ENCODE assay signal across 1 cellular context in genomic region chr7:12674861-12675260, GRCh38.
TF ChIP-seq lines count a peak whose summit lies in the region.

No MANE protein-coding gene starts in this region.

TF ChIP-seq in HepG2, 621 proteins besides CTCF, POLR2A, EP300 and RAD21 (continued from another document):
- TF ChIP-seq, protein P1, sequence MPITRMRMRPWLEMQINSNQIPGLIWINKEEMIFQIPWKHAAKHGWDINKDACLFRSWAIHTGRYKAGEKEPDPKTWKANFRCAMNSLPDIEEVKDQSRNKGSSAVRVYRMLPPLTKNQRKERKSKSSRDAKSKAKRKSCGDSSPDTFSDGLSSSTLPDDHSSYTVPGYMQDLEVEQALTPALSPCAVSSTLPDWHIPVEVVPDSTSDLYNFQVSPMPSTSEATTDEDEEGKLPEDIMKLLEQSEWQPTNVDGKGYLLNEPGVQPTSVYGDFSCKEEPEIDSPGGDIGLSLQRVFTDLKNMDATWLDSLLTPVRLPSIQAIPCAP (CRISPR knock-in tag; IDR thresholded peaks at IDR 0.05; ENCODE audit: low read depth) = no peak
- TF ChIP-seq MEF2D (CRISPR knock-in tag; IDR thresholded peaks at IDR 0.05) = no peak
- TF ChIP-seq FOXJ3 (CRISPR knock-in tag; IDR thresholded peaks at IDR 0.05; ENCODE audit: borderline replicate concordance) = peak; percentile 39; the same call in 1 of the 2 replicates
- TF ChIP-seq, protein P2, sequence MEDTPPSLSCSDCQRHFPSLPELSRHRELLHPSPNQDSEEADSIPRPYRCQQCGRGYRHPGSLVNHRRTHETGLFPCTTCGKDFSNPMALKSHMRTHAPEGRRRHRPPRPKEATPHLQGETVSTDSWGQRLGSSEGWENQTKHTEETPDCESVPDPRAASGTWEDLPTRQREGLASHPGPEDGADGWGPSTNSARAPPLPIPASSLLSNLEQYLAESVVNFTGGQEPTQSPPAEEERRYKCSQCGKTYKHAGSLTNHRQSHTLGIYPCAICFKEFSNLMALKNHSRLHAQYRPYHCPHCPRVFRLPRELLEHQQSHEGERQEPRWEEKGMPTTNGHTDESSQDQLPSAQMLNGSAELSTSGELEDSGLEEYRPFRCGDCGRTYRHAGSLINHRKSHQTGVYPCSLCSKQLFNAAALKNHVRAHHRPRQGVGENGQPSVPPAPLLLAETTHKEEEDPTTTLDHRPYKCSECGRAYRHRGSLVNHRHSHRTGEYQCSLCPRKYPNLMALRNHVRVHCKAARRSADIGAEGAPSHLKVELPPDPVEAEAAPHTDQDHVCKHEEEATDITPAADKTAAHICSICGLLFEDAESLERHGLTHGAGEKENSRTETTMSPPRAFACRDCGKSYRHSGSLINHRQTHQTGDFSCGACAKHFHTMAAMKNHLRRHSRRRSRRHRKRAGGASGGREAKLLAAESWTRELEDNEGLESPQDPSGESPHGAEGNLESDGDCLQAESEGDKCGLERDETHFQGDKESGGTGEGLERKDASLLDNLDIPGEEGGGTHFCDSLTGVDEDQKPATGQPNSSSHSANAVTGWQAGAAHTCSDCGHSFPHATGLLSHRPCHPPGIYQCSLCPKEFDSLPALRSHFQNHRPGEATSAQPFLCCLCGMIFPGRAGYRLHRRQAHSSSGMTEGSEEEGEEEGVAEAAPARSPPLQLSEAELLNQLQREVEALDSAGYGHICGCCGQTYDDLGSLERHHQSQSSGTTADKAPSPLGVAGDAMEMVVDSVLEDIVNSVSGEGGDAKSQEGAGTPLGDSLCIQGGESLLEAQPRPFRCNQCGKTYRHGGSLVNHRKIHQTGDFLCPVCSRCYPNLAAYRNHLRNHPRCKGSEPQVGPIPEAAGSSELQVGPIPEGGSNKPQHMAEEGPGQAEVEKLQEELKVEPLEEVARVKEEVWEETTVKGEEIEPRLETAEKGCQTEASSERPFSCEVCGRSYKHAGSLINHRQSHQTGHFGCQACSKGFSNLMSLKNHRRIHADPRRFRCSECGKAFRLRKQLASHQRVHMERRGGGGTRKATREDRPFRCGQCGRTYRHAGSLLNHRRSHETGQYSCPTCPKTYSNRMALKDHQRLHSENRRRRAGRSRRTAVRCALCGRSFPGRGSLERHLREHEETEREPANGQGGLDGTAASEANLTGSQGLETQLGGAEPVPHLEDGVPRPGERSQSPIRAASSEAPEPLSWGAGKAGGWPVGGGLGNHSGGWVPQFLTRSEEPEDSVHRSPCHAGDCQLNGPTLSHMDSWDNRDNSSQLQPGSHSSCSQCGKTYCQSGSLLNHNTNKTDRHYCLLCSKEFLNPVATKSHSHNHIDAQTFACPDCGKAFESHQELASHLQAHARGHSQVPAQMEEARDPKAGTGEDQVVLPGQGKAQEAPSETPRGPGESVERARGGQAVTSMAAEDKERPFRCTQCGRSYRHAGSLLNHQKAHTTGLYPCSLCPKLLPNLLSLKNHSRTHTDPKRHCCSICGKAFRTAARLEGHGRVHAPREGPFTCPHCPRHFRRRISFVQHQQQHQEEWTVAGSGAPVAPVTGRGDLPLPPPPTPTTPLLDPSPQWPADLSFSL (CRISPR knock-in tag; IDR thresholded peaks at IDR 0.05) = 0 out of 2 replicates have a peak, but pooled peaks have one; percentile 44
- TF ChIP-seq RFX3 (CRISPR knock-in tag; IDR thresholded peaks at IDR 0.05) = no peak
- TF ChIP-seq ERF (CRISPR knock-in tag; IDR thresholded peaks at IDR 0.05) = 0 out of 2 replicates have a peak, but pooled peaks have one; percentile 37
- peak; percentile 22; the same call in 1 of the 2 replicates for TF ChIP-seq SAP130 (CRISPR knock-in tag; IDR thresholded peaks at IDR 0.05; ENCODE audit: low read depth)
- TF ChIP-seq, protein P3, sequence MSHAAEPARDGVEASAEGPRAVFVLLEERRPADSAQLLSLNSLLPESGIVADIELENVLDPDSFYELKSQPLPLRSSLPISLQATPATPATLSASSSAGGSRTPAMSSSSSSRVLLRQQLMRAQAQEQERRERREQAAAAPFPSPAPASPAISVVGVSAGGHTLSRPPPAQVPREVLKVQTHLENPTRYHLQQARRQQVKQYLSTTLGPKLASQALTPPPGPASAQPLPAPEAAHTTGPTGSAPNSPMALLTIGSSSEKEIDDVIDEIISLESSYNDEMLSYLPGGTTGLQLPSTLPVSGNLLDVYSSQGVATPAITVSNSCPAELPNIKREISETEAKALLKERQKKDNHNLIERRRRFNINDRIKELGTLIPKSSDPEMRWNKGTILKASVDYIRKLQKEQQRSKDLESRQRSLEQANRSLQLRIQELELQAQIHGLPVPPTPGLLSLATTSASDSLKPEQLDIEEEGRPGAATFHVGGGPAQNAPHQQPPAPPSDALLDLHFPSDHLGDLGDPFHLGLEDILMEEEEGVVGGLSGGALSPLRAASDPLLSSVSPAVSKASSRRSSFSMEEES (CRISPR knock-in tag; IDR thresholded peaks at IDR 0.05) = 0 out of 2 replicates have a peak, but pooled peaks have one; percentile 36
- TF ChIP-seq ZNF644 (CRISPR knock-in tag; IDR thresholded peaks at IDR 0.05; ENCODE audit: low read depth) = peak; percentile 59; the same call in 1 of the 2 replicates
- peak; percentile 54; the same call in 1 of the 2 replicates for TF ChIP-seq FOXA3 (CRISPR knock-in tag; IDR thresholded peaks at IDR 0.05)
- TF ChIP-seq SMC3 (IDR thresholded peaks at IDR 0.05; ENCODE audit: low read length) = peak; percentile 81
- peak; percentile 62; the same call in 1 of the 2 replicates for TF ChIP-seq HMG20A (CRISPR knock-in tag; IDR thresholded peaks at IDR 0.05; ENCODE audit: borderline replicate concordance)
- TF ChIP-seq ZMYM4 (CRISPR knock-in tag; IDR thresholded peaks at IDR 0.05) = 0 out of 2 replicates have a peak, but pooled peaks have one; percentile 39
- 0 out of 4 replicates have a peak, but pooled peaks of 1 of the 2 experiments have one; percentile 40 for TF ChIP-seq KLF16 (CRISPR knock-in tag; IDR thresholded peaks at IDR 0.05)
- peak; percentile 51 for TF ChIP-seq TCF7 (IDR thresholded peaks at IDR 0.05; ENCODE audit: low read depth)
- 0 out of 2 replicates have a peak, but pooled peaks have one; percentile 39 for TF ChIP-seq ZNF614 (CRISPR knock-in tag; IDR thresholded peaks at IDR 0.05; ENCODE audit: borderline replicate concordance)
- TF ChIP-seq TBP (CRISPR knock-in tag; IDR thresholded peaks at IDR 0.05) = no peak
- 0 out of 2 replicates have a peak, but pooled peaks have one; percentile 40 for TF ChIP-seq KAT8 (CRISPR knock-in tag; IDR thresholded peaks at IDR 0.05)
- TF ChIP-seq TEAD3 (CRISPR knock-in tag; optimal IDR thresholded peaks at IDR 0.05; ENCODE audit: borderline replicate concordance) = peak; percentile 42
- TF ChIP-seq ELF3 (CRISPR knock-in tag; IDR thresholded peaks at IDR 0.05) = peak; percentile 50; the same call in 1 of the 2 replicates
- TF ChIP-seq SOX13 (IDR thresholded peaks at IDR 0.05) = no peak
- peak in 1 of 2 experiments; percentile 41; a peak in 1 of 4 replicates for TF ChIP-seq SOX13 (CRISPR knock-in tag; conservative IDR thresholded peaks at IDR 0.05 in 1 of 2, IDR thresholded peaks at IDR 0.05 in 1 of 2)
- peak; percentile 47; the same call in 1 of the 2 replicates for TF ChIP-seq YEATS2 (CRISPR knock-in tag; IDR thresholded peaks at IDR 0.05; ENCODE audit: borderline replicate concordance)
- TF ChIP-seq MED8 (CRISPR knock-in tag; IDR thresholded peaks at IDR 0.05; ENCODE audit: insufficient replicate concordance) = no peak
- no peak for TF ChIP-seq PHF5A (CRISPR knock-in tag; IDR thresholded peaks at IDR 0.05; ENCODE audit: low read depth, unreplicated experiment)
- peak; percentile 49 for TF ChIP-seq ARID3A (IDR thresholded peaks at IDR 0.05; ENCODE audit: low read depth, low read length)
- TF ChIP-seq CEBPB (IDR thresholded peaks at IDR 0.05; ENCODE audit: borderline replicate concordance, low read depth, low read length) = peak; percentile 78
- TF ChIP-seq SMAD3 (CRISPR knock-in tag; IDR thresholded peaks at IDR 0.05) = 0 out of 2 replicates have a peak, but pooled peaks have one; percentile 34
- peak; percentile 59; the same call in 1 of the 2 replicates for TF ChIP-seq FOXK1 (CRISPR knock-in tag; IDR thresholded peaks at IDR 0.05; ENCODE audit: borderline replicate concordance, low read depth)
- TF ChIP-seq, protein P4, sequence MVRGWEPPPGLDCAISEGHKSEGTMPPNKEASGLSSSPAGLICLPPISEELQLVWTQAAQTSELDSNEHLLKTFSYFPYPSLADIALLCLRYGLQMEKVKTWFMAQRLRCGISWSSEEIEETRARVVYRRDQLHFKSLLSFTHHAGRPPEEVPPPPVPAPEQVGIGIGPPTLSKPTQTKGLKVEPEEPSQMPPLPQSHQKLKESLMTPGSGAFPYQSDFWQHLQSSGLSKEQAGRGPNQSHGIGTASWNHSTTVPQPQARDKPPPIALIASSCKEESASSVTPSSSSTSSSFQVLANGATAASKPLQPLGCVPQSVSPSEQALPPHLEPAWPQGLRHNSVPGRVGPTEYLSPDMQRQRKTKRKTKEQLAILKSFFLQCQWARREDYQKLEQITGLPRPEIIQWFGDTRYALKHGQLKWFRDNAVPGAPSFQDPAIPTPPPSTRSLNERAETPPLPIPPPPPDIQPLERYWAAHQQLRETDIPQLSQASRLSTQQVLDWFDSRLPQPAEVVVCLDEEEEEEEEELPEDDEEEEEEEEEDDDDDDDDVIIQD (CRISPR knock-in tag; IDR thresholded peaks at IDR 0.05; ENCODE audit: low read depth) = peak; percentile 52; the same call in 1 of the 2 replicates
- TF ChIP-seq, protein P5, sequence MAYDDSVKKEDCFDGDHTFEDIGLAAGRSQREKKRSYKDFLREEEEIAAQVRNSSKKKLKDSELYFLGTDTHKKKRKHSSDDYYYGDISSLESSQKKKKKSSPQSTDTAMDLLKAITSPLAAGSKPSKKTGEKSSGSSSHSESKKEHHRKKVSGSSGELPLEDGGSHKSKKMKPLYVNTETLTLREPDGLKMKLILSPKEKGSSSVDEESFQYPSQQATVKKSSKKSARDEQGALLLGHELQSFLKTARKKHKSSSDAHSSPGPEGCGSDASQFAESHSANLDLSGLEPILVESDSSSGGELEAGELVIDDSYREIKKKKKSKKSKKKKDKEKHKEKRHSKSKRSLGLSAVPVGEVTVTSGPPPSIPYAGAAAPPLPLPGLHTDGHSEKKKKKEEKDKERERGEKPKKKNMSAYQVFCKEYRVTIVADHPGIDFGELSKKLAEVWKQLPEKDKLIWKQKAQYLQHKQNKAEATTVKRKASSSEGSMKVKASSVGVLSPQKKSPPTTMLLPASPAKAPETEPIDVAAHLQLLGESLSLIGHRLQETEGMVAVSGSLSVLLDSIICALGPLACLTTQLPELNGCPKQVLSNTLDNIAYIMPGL (CRISPR knock-in tag; IDR thresholded peaks at IDR 0.05; ENCODE audit: borderline replicate concordance in 1 of 2, low read depth in 1 of 2) = peak in 1 of 2 experiments; percentile 56; a peak in 1 of 4 replicates
- TF ChIP-seq ZNF138 (CRISPR knock-in tag; IDR thresholded peaks at IDR 0.05; ENCODE audit: low read depth) = no peak
- TF ChIP-seq HNF4A (CRISPR knock-in tag; IDR thresholded peaks at IDR 0.05) = peak; percentile 13; the same call in 1 of the 2 replicates
- peak; percentile 62 for TF ChIP-seq BCL6 (CRISPR knock-in tag; IDR thresholded peaks at IDR 0.05)
- TF ChIP-seq THAP11 (CRISPR knock-in tag; IDR thresholded peaks at IDR 0.05) = peak; percentile 36; the same call in 1 of the 2 replicates
- TF ChIP-seq, protein P6, sequence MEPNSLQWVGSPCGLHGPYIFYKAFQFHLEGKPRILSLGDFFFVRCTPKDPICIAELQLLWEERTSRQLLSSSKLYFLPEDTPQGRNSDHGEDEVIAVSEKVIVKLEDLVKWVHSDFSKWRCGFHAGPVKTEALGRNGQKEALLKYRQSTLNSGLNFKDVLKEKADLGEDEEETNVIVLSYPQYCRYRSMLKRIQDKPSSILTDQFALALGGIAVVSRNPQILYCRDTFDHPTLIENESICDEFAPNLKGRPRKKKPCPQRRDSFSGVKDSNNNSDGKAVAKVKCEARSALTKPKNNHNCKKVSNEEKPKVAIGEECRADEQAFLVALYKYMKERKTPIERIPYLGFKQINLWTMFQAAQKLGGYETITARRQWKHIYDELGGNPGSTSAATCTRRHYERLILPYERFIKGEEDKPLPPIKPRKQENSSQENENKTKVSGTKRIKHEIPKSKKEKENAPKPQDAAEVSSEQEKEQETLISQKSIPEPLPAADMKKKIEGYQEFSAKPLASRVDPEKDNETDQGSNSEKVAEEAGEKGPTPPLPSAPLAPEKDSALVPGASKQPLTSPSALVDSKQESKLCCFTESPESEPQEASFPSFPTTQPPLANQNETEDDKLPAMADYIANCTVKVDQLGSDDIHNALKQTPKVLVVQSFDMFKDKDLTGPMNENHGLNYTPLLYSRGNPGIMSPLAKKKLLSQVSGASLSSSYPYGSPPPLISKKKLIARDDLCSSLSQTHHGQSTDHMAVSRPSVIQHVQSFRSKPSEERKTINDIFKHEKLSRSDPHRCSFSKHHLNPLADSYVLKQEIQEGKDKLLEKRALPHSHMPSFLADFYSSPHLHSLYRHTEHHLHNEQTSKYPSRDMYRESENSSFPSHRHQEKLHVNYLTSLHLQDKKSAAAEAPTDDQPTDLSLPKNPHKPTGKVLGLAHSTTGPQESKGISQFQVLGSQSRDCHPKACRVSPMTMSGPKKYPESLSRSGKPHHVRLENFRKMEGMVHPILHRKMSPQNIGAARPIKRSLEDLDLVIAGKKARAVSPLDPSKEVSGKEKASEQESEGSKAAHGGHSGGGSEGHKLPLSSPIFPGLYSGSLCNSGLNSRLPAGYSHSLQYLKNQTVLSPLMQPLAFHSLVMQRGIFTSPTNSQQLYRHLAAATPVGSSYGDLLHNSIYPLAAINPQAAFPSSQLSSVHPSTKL (CRISPR knock-in tag; IDR thresholded peaks at IDR 0.05) = peak; percentile 59
- no peak for TF ChIP-seq RFXAP (CRISPR knock-in tag; IDR thresholded peaks at IDR 0.05; ENCODE audit: borderline replicate concordance)
- no peak for TF ChIP-seq ZNF530 (CRISPR knock-in tag; IDR thresholded peaks at IDR 0.05; ENCODE audit: low read depth)
- no peak for TF ChIP-seq ZNF674 (CRISPR knock-in tag; IDR thresholded peaks at IDR 0.05; ENCODE audit: low read depth)
- no peak for TF ChIP-seq NPAS2 (CRISPR knock-in tag; IDR thresholded peaks at IDR 0.05; ENCODE audit: borderline replicate concordance)
- TF ChIP-seq GATAD1 (CRISPR knock-in tag; IDR thresholded peaks at IDR 0.05) = 0 out of 2 replicates have a peak, but pooled peaks have one; percentile 29
- TF ChIP-seq STAG1 (CRISPR knock-in tag; IDR thresholded peaks at IDR 0.05) = peak; percentile 77
- TF ChIP-seq CEBPG (CRISPR knock-in tag; IDR thresholded peaks at IDR 0.05) = peak; percentile 83
- peak; percentile 50; the same call in 1 of the 2 replicates for TF ChIP-seq ZNF331 (CRISPR knock-in tag; IDR thresholded peaks at IDR 0.05)
- 0 out of 2 replicates have a peak, but pooled peaks have one; percentile 35 for TF ChIP-seq ZSCAN9 (CRISPR knock-in tag; IDR thresholded peaks at IDR 0.05; ENCODE audit: borderline replicate concordance)
- peak; percentile 78 for TF ChIP-seq GATAD2A (CRISPR knock-in tag; IDR thresholded peaks at IDR 0.05)
